ENCODE assay signal across 14 cellular contexts in the genomic region with DNA sequence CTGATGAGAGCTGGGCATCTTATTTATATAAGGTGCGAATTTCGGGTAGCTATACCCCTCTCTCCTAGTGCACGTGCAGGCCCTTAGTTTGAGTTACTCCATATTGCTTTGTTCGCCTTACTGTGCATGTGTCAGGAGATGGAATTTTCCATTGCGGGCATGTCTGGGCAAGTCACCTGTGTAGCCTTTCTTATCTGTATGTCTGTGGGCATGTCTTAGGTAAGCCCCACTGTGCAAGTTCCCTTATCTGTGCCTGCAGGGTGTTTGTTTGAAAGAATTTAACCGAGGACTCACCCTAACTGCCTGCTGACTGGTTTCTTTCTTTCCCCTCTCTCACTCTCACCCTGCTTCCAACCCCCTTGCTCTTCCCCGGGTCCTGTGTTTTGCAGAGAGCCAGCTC.
A peak's percentile ranks its signal among the peaks of the same experiment; 100 is the strongest.
DNase-seq lines count a peak whose midpoint lies in the region; ATAC-seq and TF ChIP-seq lines count a peak whose summit lies in the region.
"Had no signal": no experiment of that assay in that cellular context is flagged by ENCODE, and none has a peak within 500 bp of the region (broad histone marks: within the 10 kb centered on the region; RNA-seq: fewer than 3 reads in every experiment).

No MANE protein-coding gene starts in this region.

- DNase-seq in activated T-cell treated with anti-CD3 and anti-CD28 coated beads, Interleukin-2, amount 50 U/mL, for 72 hours: peak in 1 of 2 donors; percentile 22
- DNase-seq in activated T-cell treated with anti-CD3 and anti-CD28 coated beads, Interleukin-2, amount 50 U/mL, for 24 hours: no peak
- DNase-seq in OCI-M1 (lab: John Stamatoyannopoulos, UW) (peak; percentile 30), dorsolateral prefrontal cortex (no peak), progenitor cell of endocrine pancreas (ENCODE audit: low spot score, unreplicated experiment) (no peak), NCI-H2107 treated with DMSO at 0.1 percent for 48 hours (lab: John Stamatoyannopoulos, UW; ENCODE audit: unreplicated experiment) (no peak), NCI-H1092 treated with DMSO at 0.1 percent for 48 hours (lab: John Stamatoyannopoulos, UW) (no peak), kidney glomerular epithelial cell (lab: John Stamatoyannopoulos, UW) (no peak)
- DNase-seq: adrenal gland; DMS 273 treated with DMSO at 0.1 percent for 48 hours; MM.1S; NCI-H510A; stimulated activated CD4-positive, alpha-beta T cell treated with anti-CD3 and anti-CD28 coated beads, Interleukin-4, amount 100 ng/mL, for 24 hours had no signal

- H3K4me1 Mint-ChIP-seq in activated T-cell treated with anti-CD3 and anti-CD28 coated beads, Interleukin-2, amount 50 U/mL, for 72 hours (ENCODE audit: low read depth): peaks cover 15% of the 10 kb centered on the region
- no peaks in the 10 kb centered on the region for H3K4me1 Mint-ChIP-seq in activated T-cell treated with anti-CD3 and anti-CD28 coated beads, Interleukin-2, amount 50 U/mL, for 24 hours (ENCODE audit: low read depth)
- peaks cover 38% of the 10 kb centered on the region for H3K4me1 Mint-ChIP-seq in progenitor cell of endocrine pancreas (ENCODE audit: low read depth)
- H3K4me1 Mint-ChIP-seq: stimulated activated memory B cell treated with anti-CD40 and anti-IgM and Interleukin-4, amounts not matched to agents 10 μg/mL and 1 μg/mL and 100 μg/mL, for 72 hours had no signal

- peak; percentile 51 to 75 for ATAC-seq in activated T-cell treated with anti-CD3 and anti-CD28 coated beads, Interleukin-2, amount 50 U/mL, for 72 hours (replicated peaks in 1 of 2)
- ATAC-seq: stimulated activated memory B cell treated with anti-CD40 and anti-IgM and Interleukin-4, amounts not matched to agents 10 μg/mL and 1 μg/mL and 100 μg/mL, for 72 hours had no signal

- no peak for TF ChIP-seq CTCF in dorsolateral prefrontal cortex (IDR thresholded peaks at IDR 0.05 in 54 of 56, conservative IDR thresholded peaks at IDR 0.05 in 2 of 56; ENCODE audit: low read depth in 1 of 56, partially characterized antibody in 56 of 56)
- TF ChIP-seq CTCF in progenitor cell of endocrine pancreas (IDR thresholded peaks at IDR 0.05; ENCODE audit: unreplicated experiment): no peak

- H3K4me3 ChIP-seq in dorsolateral prefrontal cortex: no peak overlapping the region
- H3K4me3 ChIP-seq: adrenal gland had no signal

- H3K4me3 Mint-ChIP-seq in activated T-cell treated with anti-CD3 and anti-CD28 coated beads, Interleukin-2, amount 50 U/mL, for 72 hours: peak overlapping the region in 1 of 2 donors; percentile 1
- no peak overlapping the region for H3K4me3 Mint-ChIP-seq in activated T-cell treated with anti-CD3 and anti-CD28 coated beads, Interleukin-2, amount 50 U/mL, for 24 hours
- no peak overlapping the region for H3K4me3 Mint-ChIP-seq in progenitor cell of endocrine pancreas (ENCODE audit: low read depth)
- H3K4me3 Mint-ChIP-seq: stimulated activated memory B cell treated with anti-CD40 and anti-IgM and Interleukin-4, amounts not matched to agents 10 μg/mL and 1 μg/mL and 100 μg/mL, for 72 hours had no signal

- H3K27me3 Mint-ChIP-seq in activated T-cell treated with anti-CD3 and anti-CD28 coated beads, Interleukin-2, amount 50 U/mL, for 72 hours (ENCODE audit: low read depth): peaks cover 5% of the 10 kb centered on the region
- peaks cover 14% of the 10 kb centered on the region for H3K27me3 Mint-ChIP-seq in activated T-cell treated with anti-CD3 and anti-CD28 coated beads, Interleukin-2, amount 50 U/mL, for 24 hours
- H3K27me3 Mint-ChIP-seq in progenitor cell of endocrine pancreas: no peaks in the 10 kb centered on the region
- H3K27me3 Mint-ChIP-seq: stimulated activated memory B cell treated with anti-CD40 and anti-IgM and Interleukin-4, amounts not matched to agents 10 μg/mL and 1 μg/mL and 100 μg/mL, for 72 hours had no signal

- intact Hi-C loops in dorsolateral prefrontal cortex (cut with DNase I): loop anchor here in 1 of 2 donors (10.0 kb wide), 2 partner anchors 62 to 162 kb away; a partner anchor contains a TSS

- H3K27me3 ChIP-seq in dorsolateral prefrontal cortex: no peaks in the 10 kb centered on the region
- H3K27me3 ChIP-seq: adrenal gland had no signal

- H3K9me3 Mint-ChIP-seq in activated T-cell treated with anti-CD3 and anti-CD28 coated beads, Interleukin-2, amount 50 U/mL, for 72 hours: no peaks in the 10 kb centered on the region
- H3K9me3 Mint-ChIP-seq in activated T-cell treated with anti-CD3 and anti-CD28 coated beads, Interleukin-2, amount 50 U/mL, for 24 hours: no peaks in the 10 kb centered on the region
- peaks cover 15% of the 10 kb centered on the region for H3K9me3 Mint-ChIP-seq in progenitor cell of endocrine pancreas (ENCODE audit: low read depth)
- H3K9me3 Mint-ChIP-seq: stimulated activated memory B cell treated with anti-CD40 and anti-IgM and Interleukin-4, amounts not matched to agents 10 μg/mL and 1 μg/mL and 100 μg/mL, for 72 hours had no signal

- peak overlapping the region in 36 of 59 donors; percentile 0 to 85 (median 70) for H3K27ac ChIP-seq in dorsolateral prefrontal cortex
- H3K27ac ChIP-seq: adrenal gland had no signal

- peak overlapping the region; percentile 21 for H3K27ac Mint-ChIP-seq in activated T-cell treated with anti-CD3 and anti-CD28 coated beads, Interleukin-2, amount 50 U/mL, for 72 hours
- no peak overlapping the region for H3K27ac Mint-ChIP-seq in activated T-cell treated with anti-CD3 and anti-CD28 coated beads, Interleukin-2, amount 50 U/mL, for 24 hours
- H3K27ac Mint-ChIP-seq in progenitor cell of endocrine pancreas: peak overlapping the region; percentile 93
- H3K27ac Mint-ChIP-seq: stimulated activated memory B cell treated with anti-CD40 and anti-IgM and Interleukin-4, amounts not matched to agents 10 μg/mL and 1 μg/mL and 100 μg/mL, for 72 hours had no signal

- H3K36me3 Mint-ChIP-seq in activated T-cell treated with anti-CD3 and anti-CD28 coated beads, Interleukin-2, amount 50 U/mL, for 72 hours (ENCODE audit: insufficient read depth in 2 of 2): no peaks in the 10 kb centered on the region
- H3K36me3 Mint-ChIP-seq in activated T-cell treated with anti-CD3 and anti-CD28 coated beads, Interleukin-2, amount 50 U/mL, for 24 hours (ENCODE audit: low read depth): no peaks in the 10 kb centered on the region
- H3K36me3 Mint-ChIP-seq in progenitor cell of endocrine pancreas (ENCODE audit: insufficient read depth): no peaks in the 10 kb centered on the region
- H3K36me3 Mint-ChIP-seq: stimulated activated memory B cell treated with anti-CD40 and anti-IgM and Interleukin-4, amounts not matched to agents 10 μg/mL and 1 μg/mL and 100 μg/mL, for 72 hours had no signal
